11 cellular contexts compared by ENCODE assay signal in genomic region chr17:27793906-27794380, GRCh38. TPM values are rescaled to one million over a fixed set of nuclear protein-coding genes. Genes with fewer than 3 reads are reported as not detected.
DNase-seq lines count a peak whose midpoint lies in the region; ATAC-seq and TF ChIP-seq lines count a peak whose summit lies in the region.
"Had no signal": no experiment of that assay in that cellular context is flagged by ENCODE, and none has a peak within 500 bp of the region (broad histone marks: within the 10 kb centered on the region; RNA-seq: fewer than 3 reads in every experiment).

No MANE protein-coding gene starts in this region.

- no peak for TF ChIP-seq CTCF in HEK293 (tag by site-specific recombination; IDR thresholded peaks at IDR 0.05)
- TF ChIP-seq CTCF in dorsolateral prefrontal cortex (IDR thresholded peaks at IDR 0.05 in 54 of 56, conservative IDR thresholded peaks at IDR 0.05 in 2 of 56; ENCODE audit: low read depth in 1 of 56, partially characterized antibody in 56 of 56): no peak

- H3K36me3 Mint-ChIP-seq in natural killer cell treated with Interleukin-12 subunit alpha and Interleukin-12 subunit beta and Interleukin-15 and Interleukin-18, amount 100 ng/mL, for 72 hours: no peaks in the 10 kb centered on the region

- no peak overlapping the region for H3K27ac Mint-ChIP-seq in natural killer cell treated with Interleukin-12 subunit alpha and Interleukin-12 subunit beta and Interleukin-15 and Interleukin-18, amount 100 ng/mL, for 72 hours

- H3K4me3 Mint-ChIP-seq in natural killer cell treated with Interleukin-12 subunit alpha and Interleukin-12 subunit beta and Interleukin-15 and Interleukin-18, amount 100 ng/mL, for 72 hours: peak overlapping the region; percentile 40

- no peak for DNase-seq in dorsolateral prefrontal cortex
- DNase-seq in natural killer cell treated with Interleukin-12 subunit alpha and Interleukin-12 subunit beta and Interleukin-15 and Interleukin-18, amount 100 ng/mL, for 72 hours (ENCODE audit: low spot score): no peak
- DNase-seq in NCI-H510A treated with DMSO at 0.1 percent for 48 hours (lab: John Stamatoyannopoulos, UW): no peak
- DNase-seq in pons (ENCODE audit: low spot score): no peak
- no peak for DNase-seq in DMS153 (lab: John Stamatoyannopoulos, UW)
- DNase-seq in NCI-H2171 treated with DMSO at 0.1 percent for 48 hours (lab: John Stamatoyannopoulos, UW): no peak
- DNase-seq: GDM1 had no signal

- H3K4me1 ChIP-seq in ACC112 (ENCODE audit: control insufficient read depth, insufficient read depth, low read length, unreplicated experiment): no peaks in the 10 kb centered on the region
- peaks cover 11% of the 10 kb centered on the region; the same call in 1 of the 2 replicates for H3K4me1 ChIP-seq in HEK293 (ENCODE audit: control insufficient read depth, insufficient read depth, low read length)

- H3K79me2 ChIP-seq in ACC112 (ENCODE audit: control insufficient read depth, insufficient read depth, low read length, unreplicated experiment): no peaks in the 10 kb centered on the region

- H3K9me3 Mint-ChIP-seq in natural killer cell treated with Interleukin-12 subunit alpha and Interleukin-12 subunit beta and Interleukin-15 and Interleukin-18, amount 100 ng/mL, for 72 hours: no peaks in the 10 kb centered on the region

- POLR2A ChIA-PET in HEK293 (lab: Yijun Ruan, JAX): no interaction called here

- peaks cover 39 to 50% of the 10 kb centered on the region in 2 donors for H3K27me3 Mint-ChIP-seq in natural killer cell treated with Interleukin-12 subunit alpha and Interleukin-12 subunit beta and Interleukin-15 and Interleukin-18, amount 100 ng/mL, for 72 hours

- intact Hi-C loops in dorsolateral prefrontal cortex (cut with DNase I): no loop called here

- peaks cover 52% of the 10 kb centered on the region for H3K27me3 ChIP-seq in ACC112 (ENCODE audit: insufficient read depth, low read length)
- peaks cover 0 to 4% (median 0%) of the 10 kb centered on the region in 45 donors for H3K27me3 ChIP-seq in dorsolateral prefrontal cortex

- no peak for ATAC-seq in natural killer cell treated with Interleukin-12 subunit alpha and Interleukin-12 subunit beta and Interleukin-15 and Interleukin-18, amount 100 ng/mL, for 72 hours

- H3K4me1 Mint-ChIP-seq in natural killer cell treated with Interleukin-12 subunit alpha and Interleukin-12 subunit beta and Interleukin-15 and Interleukin-18, amount 100 ng/mL, for 72 hours (ENCODE audit: low read depth in 2 of 2): peaks cover 6 to 7% of the 10 kb centered on the region in 2 donors

- CTCF ChIA-PET in HEK293 (lab: Yijun Ruan, JAX): interaction anchor here (0.6 to 5.8 kb wide), 6 partner anchors 12 to 89 kb away, joined by 3 to 34 read pairs (median 3); no protein-coding TSS in a partner anchor

- peak overlapping the region; percentile 42 for H2AFZ ChIP-seq in ACC112 (ENCODE audit: low read length, unreplicated experiment)

- no peaks in the 10 kb centered on the region for H3K36me3 ChIP-seq in ACC112 (ENCODE audit: insufficient read depth, low read length)
- no peaks in the 10 kb centered on the region for H3K36me3 ChIP-seq in HEK293 (ENCODE audit: control insufficient read depth in 2 of 2, insufficient read depth in 1 of 2, low read length in 2 of 2)

- no peaks in the 10 kb centered on the region for H3K9me3 ChIP-seq in HEK293 (ENCODE audit: control insufficient read depth, insufficient read depth, low read depth, low read length)

- peak overlapping the region; percentile 70 for H3K4me3 ChIP-seq in ACC112 (ENCODE audit: low read depth, low read length)
- H3K4me3 ChIP-seq in HEK293 (ENCODE audit: low read depth, low read length): peak overlapping the region; percentile 9
- peak overlapping the region; percentile 33 to 71 (median 57) for H3K4me3 ChIP-seq in dorsolateral prefrontal cortex

- H3K27ac ChIP-seq in ACC112 (ENCODE audit: low read depth, low read length) (no peak overlapping the region), HEK293 (ENCODE audit: extremely low read depth, low read depth, low read length) (no peak overlapping the region; the same call in 1 of the 2 replicates), dorsolateral prefrontal cortex (peak overlapping the region in 4 of 59 donors; percentile 2 to 53 (median 30))
- H3K27ac ChIP-seq: HL-60 had no signal

TF ChIP-seq in HEK293, 187 proteins besides CTCF, POLR2A, EP300 and RAD21 (continues in another document):
- no peak for TF ChIP-seq ZNF112 (tag by site-specific recombination; IDR thresholded peaks at IDR 0.05)
- peak; percentile 4; the same call in 1 of the 2 replicates for TF ChIP-seq ZBTB11 (tag by site-specific recombination; conservative IDR thresholded peaks at IDR 0.05; ENCODE audit: low read depth)
- TF ChIP-seq ZSCAN23 (tag by site-specific recombination; IDR thresholded peaks at IDR 0.05): no peak
- peak; percentile 54; the same call in 1 of the 2 replicates for TF ChIP-seq ZBTB20 (tag by site-specific recombination; IDR thresholded peaks at IDR 0.05)
- 0 out of 2 replicates have a peak, but pooled peaks have one; percentile 16 for TF ChIP-seq ZNF366 (tag by site-specific recombination; conservative IDR thresholded peaks at IDR 0.05)
- peak; percentile 24; the same call in 1 of the 2 replicates for TF ChIP-seq ZNF394 (tag by site-specific recombination; IDR thresholded peaks at IDR 0.05; ENCODE audit: borderline replicate concordance)
- TF ChIP-seq PRDM6 (tag by site-specific recombination; IDR thresholded peaks at IDR 0.05): peak; percentile 26; the same call in 1 of the 2 replicates
- TF ChIP-seq ZNF335 (tag by site-specific recombination; conservative IDR thresholded peaks at IDR 0.05): peak; percentile 75
- TF ChIP-seq ZNF449 (tag by site-specific recombination; IDR thresholded peaks at IDR 0.05): no peak
- TF ChIP-seq ZNF157 (tag by site-specific recombination; IDR thresholded peaks at IDR 0.05): no peak
- peak; percentile 43; the same call in 1 of the 2 replicates for TF ChIP-seq TCF7L2 (IDR thresholded peaks at IDR 0.05; ENCODE audit: borderline replicate concordance, low read depth, low read length)
- TF ChIP-seq ZBTB17 (tag by site-specific recombination; IDR thresholded peaks at IDR 0.05): 0 out of 2 replicates have a peak, but pooled peaks have one; percentile 34

RNA-seq across cellular contexts. Expression of gene NOS2, which starts 6.4 kb away (rescaled TPM):
- 10 to 100 TPM in 1 of 120 experiments, 1 to 10 TPM in 119; 1.4 to 12.0 (median 5.1) TPM for total RNA-seq in dorsolateral prefrontal cortex
- total RNA-seq in natural killer cell treated with Interleukin-12 subunit alpha and Interleukin-12 subunit beta and Interleukin-15 and Interleukin-18, amount 100 ng/mL, for 72 hours: not detected
- total RNA-seq: left lobe of liver had no signal

Comparison
In these comparisons a context has a peak if more than half of its experiments do, and no peak if none do; other contexts are left out.
1. H3K4me3 ChIP-seq: peak in every context shown above with its lines; median percentile 70 in ACC112; 57 in dorsolateral prefrontal cortex; 9 in HEK293.